In genomic region chr2:230124792-230125452, GRCh38 we compare ENCODE assay signal across 9 cellular contexts. TPM values are rescaled to one million over a fixed set of nuclear protein-coding genes. Genes with fewer than 3 reads are reported as not detected.
A peak's percentile ranks its signal among the peaks of the same experiment; 100 is the strongest.
DNase-seq lines count a peak whose midpoint lies in the region; ATAC-seq and TF ChIP-seq lines count a peak whose summit lies in the region.
"Had no signal": no experiment of that assay in that cellular context is flagged by ENCODE, and none has a peak within 500 bp of the region (broad histone marks: within the 10 kb centered on the region; RNA-seq: fewer than 3 reads in every experiment).

No MANE protein-coding gene starts in this region.

- ATAC-seq in HG02870 (IDR thresholded peaks at IDR 0.05; ENCODE audit: unreplicated experiment) (peak; percentile 74), mucosa of descending colon (peak; percentile 37), HG03196 (IDR thresholded peaks at IDR 0.05; ENCODE audit: unreplicated experiment) (no peak)

- TF ChIP-seq CTCF in mucosa of descending colon (IDR thresholded peaks at IDR 0.05): no peak

- H3K9ac ChIP-seq in SK-N-MC (ENCODE audit: insufficient read length): no peak overlapping the region

- no peak overlapping the region for H3K27ac ChIP-seq in SK-N-MC

- peak overlapping the region; percentile 10; the same call in 1 of the 2 replicates for H3K4me3 ChIP-seq in GM08714 (ENCODE audit: low read length)
- peak overlapping the region; percentile 21 for H3K4me3 ChIP-seq in SK-N-MC
- H3K4me3 ChIP-seq in mucosa of descending colon: no peak overlapping the region

- H3K9me3 ChIP-seq in SK-N-MC (ENCODE audit: low read depth, low read length): no peaks in the 10 kb centered on the region
- H3K9me3 ChIP-seq in mucosa of descending colon: no peaks in the 10 kb centered on the region

- H3K4me1 ChIP-seq in mucosa of descending colon (ENCODE audit: low read depth): no peaks in the 10 kb centered on the region

- H3K36me3 ChIP-seq in SK-N-MC (ENCODE audit: insufficient read depth, low read length): no peaks in the 10 kb centered on the region
- H3K36me3 ChIP-seq in mucosa of descending colon (ENCODE audit: low read depth): no peaks in the 10 kb centered on the region

- no peak for DNase-seq in SK-N-MC (ENCODE audit: low read depth, low spot score)
- peak; percentile 25 to 53 (median 28) for DNase-seq in mucosa of descending colon
- no peak for DNase-seq in central memory CD4-positive, alpha-beta T cell
- no peak for DNase-seq in NCI-H82 (lab: John Stamatoyannopoulos, UW)
- DNase-seq in COLO829 (ENCODE audit: low spot score): no peak
- DNase-seq: DMS79 treated with DMSO at 0.1 percent for 48 hours had no signal

- intact Hi-C loops in mucosa of descending colon (cut with DNase I, micrococcal nuclease): no loop called here

RNA-seq across cellular contexts. Expression of gene SLC16A14, which starts 56.2 kb away (rescaled TPM):
- total RNA-seq in mucosa of descending colon: 10 to 100 TPM in 1 of 3 donors, 1 to 10 TPM in 2; 1.4 to 12.5 (median 3.4) TPM

Comparison
In these comparisons a context has a peak if more than half of its experiments do, and no peak if none do; other contexts are left out.
1. DNase-seq: peak in mucosa of descending colon (3 of 3); none in SK-N-MC (single experiment), central memory CD4-positive, alpha-beta T cell (single experiment), NCI-H82 (single experiment) and COLO829 (single experiment).